In genomic region chr3:108333951-108334350, GRCh38 we compare ENCODE assay signal across 34 cellular contexts. TPM values are rescaled to one million over a fixed set of nuclear protein-coding genes. Genes with fewer than 3 reads are reported as not detected.
"Had no signal": no experiment of that assay in that cellular context is flagged by ENCODE, and none has a peak within 500 bp of the region (broad histone marks: within the 10 kb centered on the region; RNA-seq: fewer than 3 reads in every experiment).

No MANE protein-coding gene starts in this region.

- H3K9ac ChIP-seq: SK-N-SH had no signal

- H3K27ac Mint-ChIP-seq: activated CD4-positive, alpha-beta memory T cell treated with anti-CD3 and anti-CD28 coated beads for 36 hours; activated CD4-positive, alpha-beta T cell treated with anti-CD3 and anti-CD28 coated beads for 36 hours; activated naive CD4-positive, alpha-beta T cell treated with anti-CD3 and anti-CD28 coated beads, Interleukin-2, amount 10 ng/mL, durations not matched to agents 7 days and 5 days; activated naive CD8-positive, alpha-beta T cell; activated naive CD8-positive, alpha-beta T cell treated with anti-CD3 and anti-CD28 coated beads, Interleukin-2, amount 50 U/mL, for 24 hours; brain; T-helper 1 cell treated with Interleukin-12 subunit alpha and Interleukin-12 subunit beta and Interleukin-4 antibody, amounts not matched to agents 30 μg/mL and 1 μg/mL, for 36 hours; T-helper 2 cell treated with Interferon-gamma antibody and Interleukin-4, amounts not matched to agents 5 μg/mL and 100 μg/mL, for 36 hours; WTC11 had no signal

- H3K9me3 Mint-ChIP-seq: activated CD4-positive, alpha-beta memory T cell treated with anti-CD3 and anti-CD28 coated beads for 36 hours; activated naive CD8-positive, alpha-beta T cell treated with anti-CD3 and anti-CD28 coated beads, Interleukin-2, amount 50 U/mL, for 24 hours; activated T-cell treated with anti-CD3 and anti-CD28 coated beads, Interleukin-2, amount 50 U/mL, for 4 hours; brain; T-helper 1 cell treated with Interleukin-12 subunit alpha and Interleukin-12 subunit beta and Interleukin-4 antibody, amounts not matched to agents 30 μg/mL and 1 μg/mL, for 36 hours; T-helper 2 cell treated with Interferon-gamma antibody and Interleukin-4, amounts not matched to agents 5 μg/mL and 100 μg/mL, for 36 hours; WTC11 had no signal

- H3K4me3 Mint-ChIP-seq: activated CD4-positive, alpha-beta memory T cell treated with anti-CD3 and anti-CD28 coated beads for 36 hours; activated CD4-positive, alpha-beta T cell treated with anti-CD3 and anti-CD28 coated beads for 36 hours; activated naive CD4-positive, alpha-beta T cell treated with anti-CD3 and anti-CD28 coated beads, Interleukin-2, amount 10 ng/mL, durations not matched to agents 7 days and 5 days; activated naive CD8-positive, alpha-beta T cell; activated naive CD8-positive, alpha-beta T cell treated with anti-CD3 and anti-CD28 coated beads, Interleukin-2, amount 50 U/mL, for 24 hours; activated T-cell treated with anti-CD3 and anti-CD28 coated beads, Interleukin-2, amount 50 U/mL, for 4 hours; brain; T-helper 1 cell treated with Interleukin-12 subunit alpha and Interleukin-12 subunit beta and Interleukin-4 antibody, amounts not matched to agents 30 μg/mL and 1 μg/mL, for 36 hours; T-helper 2 cell treated with Interferon-gamma antibody and Interleukin-4, amounts not matched to agents 5 μg/mL and 100 μg/mL, for 36 hours; WTC11 had no signal

- H3K9me2 ChIP-seq: SK-N-SH had no signal

- H3K4me3 ChIP-seq: SJSA1 had no signal

- ATAC-seq: activated CD4-positive, alpha-beta T cell treated with anti-CD3 and anti-CD28 coated beads for 36 hours; activated CD4-positive, CD25-positive, alpha-beta regulatory T cell treated with anti-CD3 and anti-CD28 coated beads, Interleukin-2, amount 50 U/mL, for 24 hours; activated naive CD8-positive, alpha-beta T cell treated with anti-CD3 and anti-CD28 coated beads, Interleukin-2, amount 50 U/mL, for 24 hours; activated T-cell treated with anti-CD3 and anti-CD28 coated beads, Interleukin-2, amount 50 U/mL, for 4 hours; Panc1; WTC11 had no signal

- H3K9me3 ChIP-seq: SJSA1, SK-N-SH had no signal

- H3K4me1 ChIP-seq: SJSA1 had no signal

- H3K27me3 Mint-ChIP-seq: activated CD4-positive, alpha-beta T cell treated with anti-CD3 and anti-CD28 coated beads for 36 hours; activated naive CD4-positive, alpha-beta T cell treated with anti-CD3 and anti-CD28 coated beads, Interleukin-2, amount 10 ng/mL, durations not matched to agents 7 days and 5 days; activated naive CD8-positive, alpha-beta T cell; activated naive CD8-positive, alpha-beta T cell treated with anti-CD3 and anti-CD28 coated beads, Interleukin-2, amount 50 U/mL, for 24 hours; brain had no signal

- H3K4me2 ChIP-seq: SK-N-SH had no signal

- DNase-seq: activated CD4-positive, alpha-beta memory T cell treated with anti-CD3 and anti-CD28 coated beads for 36 hours; activated CD4-positive, alpha-beta T cell treated with anti-CD3 and anti-CD28 coated beads for 36 hours; activated CD4-positive, alpha-beta T cell treated with anti-CD3 and anti-CD28 coated beads, Interleukin-2, amount 50 U/mL, for 1 hour; activated CD8-positive, alpha-beta memory T cell treated with anti-CD3 and anti-CD28 coated beads, Interleukin-2, amount 50 U/mL, for 4 hours; activated effector memory CD4-positive, alpha-beta T cell treated with Interleukin-2 at 50 U/mL for 16 hours; activated naive CD4-positive, alpha-beta T cell treated with anti-CD3 and anti-CD28 coated beads, Interleukin-2, amount 10 ng/mL, durations not matched to agents 7 days and 5 days; activated naive CD8-positive, alpha-beta T cell treated with anti-CD3 and anti-CD28 coated beads, Interleukin-2, amount 50 U/mL, for 24 hours; activated T-cell treated with anti-CD3 and anti-CD28 coated beads for 4 hours; activated T-cell treated with anti-CD3 and anti-CD28 coated beads, Interleukin-2, amount 50 U/mL, for 4 hours; anterior cingulate cortex; caudate nucleus; Karpas-422; KBM-7; NCI-H1105; NCI-H1417 treated with DMSO at 0.1 percent for 48 hours; NCI-H187 treated with DMSO at 0.1 percent for 48 hours; NCI-H2081; NCI-H2227 treated with DMSO at 0.1 percent for 48 hours; NCI-H510A treated with DMSO at 0.1 percent for 48 hours; NCI-H526 treated with DMSO at 0.1 percent for 48 hours; NCI-H774; SHP77; SK-N-SH had no signal

- H3K4me1 Mint-ChIP-seq: brain, WTC11 had no signal

- H3K27me3 ChIP-seq: SJSA1 had no signal

- H3K27ac ChIP-seq: SJSA1 had no signal

- H3K36me3 Mint-ChIP-seq: activated CD4-positive, alpha-beta memory T cell treated with anti-CD3 and anti-CD28 coated beads for 36 hours; activated naive CD8-positive, alpha-beta T cell; brain; WTC11 had no signal

- H3K36me3 ChIP-seq: SJSA1 had no signal

RNA-seq across cellular contexts. Expression of gene HHLA2, which starts 37.6 kb away (rescaled TPM):
- total RNA-seq: bronchial epithelial cell, MCF 10A, RPMI7951, SJSA1 had no signal
- polyA plus RNA-seq: SK-N-SH had no signal
